Comparison of ENCODE assay signal across 9 cellular contexts in genomic region chr10:95183132-95183450, GRCh38. TPM values are rescaled to one million over a fixed set of nuclear protein-coding genes. Genes with fewer than 3 reads are reported as not detected.
DNase-seq lines count a peak whose midpoint lies in the region; FAIRE-seq and TF ChIP-seq lines count a peak whose summit lies in the region.
"Had no signal": no experiment of that assay in that cellular context is flagged by ENCODE, and none has a peak within 500 bp of the region (broad histone marks: within the 10 kb centered on the region; RNA-seq: fewer than 3 reads in every experiment).

No MANE protein-coding gene starts in this region.

- H3K36me3 ChIP-seq in HAP-1 (replicated peaks), result no peaks in the 10 kb centered on the region
- H3K36me3 ChIP-seq in tibial nerve, result no peaks in the 10 kb centered on the region

- WGBS in tibial nerve, 2 donors, result 5 to 11% methylated on average over 8 of the region's 8 CpGs

- CTCF ChIA-PET in AG04450 (lab: Charles Lee), result interaction anchor here (0.7 to 11.5 kb wide), 7 partner anchors 20 to 203 kb away, joined by 3 to 130 read pairs (median 4); no protein-coding TSS in a partner anchor
- CTCF ChIA-PET in activated CD4-positive, alpha-beta memory T cell treated with anti-CD3 and anti-CD28 coated beads, Interleukin-2, amount 10 ng/mL, durations not matched to agents 7 days and 5 days (lab: Charles Lee), result interaction anchor here (1.7 to 2.5 kb wide), 3 partner anchors 60 to 180 kb away, joined by 11 to 20 read pairs (median 19); no protein-coding TSS in a partner anchor

- peak overlapping the region; percentile 50 for H3K4me3 Mint-ChIP-seq in activated CD4-positive, alpha-beta memory T cell treated with anti-CD3 and anti-CD28 coated beads, Interleukin-2, amount 10 ng/mL, durations not matched to agents 7 days and 5 days

- no peak overlapping the region for H3K27ac Mint-ChIP-seq in activated CD4-positive, alpha-beta memory T cell treated with anti-CD3 and anti-CD28 coated beads, Interleukin-2, amount 10 ng/mL, durations not matched to agents 7 days and 5 days

- no peaks in the 10 kb centered on the region for H3K36me3 Mint-ChIP-seq in activated CD4-positive, alpha-beta memory T cell treated with anti-CD3 and anti-CD28 coated beads, Interleukin-2, amount 10 ng/mL, durations not matched to agents 7 days and 5 days (ENCODE audit: low read depth)

- H3K9me3 ChIP-seq in AG04450 (ENCODE audit: control insufficient read depth, insufficient read depth, low read length) (no peaks in the 10 kb centered on the region), HAP-1 (no peaks in the 10 kb centered on the region), tibial nerve (no peaks in the 10 kb centered on the region)

- FAIRE-seq in D721Med (lab: Jason Lieb, UNC), result no peak

- no peak for DNase-seq in AG04450 (ENCODE audit: low read depth, low spot score)
- no peak for DNase-seq in HAP-1 (ENCODE audit: low spot score in 2 of 2)
- DNase-seq in activated CD4-positive, alpha-beta memory T cell treated with anti-CD3 and anti-CD28 coated beads, Interleukin-2, amount 10 ng/mL, durations not matched to agents 7 days and 5 days, result no peak
- peak; percentile 13 for DNase-seq in iris pigment epithelial cell (ENCODE audit: low read depth)
- no peak for DNase-seq in tibial nerve (ENCODE audit: low spot score in 2 of 2)
- DNase-seq in D721Med (ENCODE audit: insufficient read length, low spot score), result no peak
- DNase-seq in NCI-H748 treated with DMSO at 0.1 percent for 48 hours (lab: John Stamatoyannopoulos, UW), result no peak
- no peak for DNase-seq in activated effector memory CD4-positive, alpha-beta T cell treated with anti-CD3 and anti-CD28 coated beads, Interleukin-2, amount 50 U/mL, for 16 hours

- peaks cover 51% of the 10 kb centered on the region for H3K27me3 Mint-ChIP-seq in activated CD4-positive, alpha-beta memory T cell treated with anti-CD3 and anti-CD28 coated beads, Interleukin-2, amount 10 ng/mL, durations not matched to agents 7 days and 5 days

- POLR2A ChIA-PET in AG04450 (lab: Yijun Ruan, JAX), result no interaction called here
- POLR2A ChIA-PET in activated CD4-positive, alpha-beta memory T cell treated with anti-CD3 and anti-CD28 coated beads, Interleukin-2, amount 10 ng/mL, durations not matched to agents 7 days and 5 days (lab: Charles Lee), result interaction anchor here (1.5 kb wide), 1 partner anchor 182 kb away, joined by 4 read pairs; no protein-coding TSS in a partner anchor

- in situ Hi-C loops in HAP-1 (cut with MboI; ENCODE audit: low sequenced_read_pairs), result loop anchor here (10.0 kb wide), 1 partner anchor 182 kb away; no protein-coding TSS in a partner anchor

- H3K4me1 Mint-ChIP-seq in activated CD4-positive, alpha-beta memory T cell treated with anti-CD3 and anti-CD28 coated beads, Interleukin-2, amount 10 ng/mL, durations not matched to agents 7 days and 5 days, result peaks cover 9% of the 10 kb centered on the region

- H3K27me3 ChIP-seq in AG04450 (ENCODE audit: control insufficient read depth, insufficient read depth, low read length), result peaks cover 8% of the 10 kb centered on the region
- peaks cover 10% of the 10 kb centered on the region for H3K27me3 ChIP-seq in HAP-1 (ENCODE audit: low read depth)
- no peaks in the 10 kb centered on the region for H3K27me3 ChIP-seq in tibial nerve

- no peak overlapping the region for H3K27ac ChIP-seq in AG04450 (ENCODE audit: low read depth, low read length)
- peak overlapping the region in 3 of 4 donors; percentile 45 to 77 (median 76) for H3K27ac ChIP-seq in tibial nerve

- H3K9me3 Mint-ChIP-seq in activated CD4-positive, alpha-beta memory T cell treated with anti-CD3 and anti-CD28 coated beads, Interleukin-2, amount 10 ng/mL, durations not matched to agents 7 days and 5 days, result no peaks in the 10 kb centered on the region

- peaks cover 6% of the 10 kb centered on the region for H3K4me1 ChIP-seq in HAP-1
- H3K4me1 ChIP-seq in tibial nerve, result peaks cover 0 to 11% (median 2%) of the 10 kb centered on the region in 4 donors

- no peak for TF ChIP-seq EP300 in tibial nerve (IDR thresholded peaks at IDR 0.05)

- H3K4me3 ChIP-seq in AG04450 (ENCODE audit: low read depth, low read length) (peak overlapping the region; percentile 65), HAP-1 (peak overlapping the region; percentile 46), tibial nerve (peak overlapping the region; percentile 48 to 73 (median 58))

- TF ChIP-seq POLR2A in tibial nerve (IDR thresholded peaks at IDR 0.05), result no peak

- TF ChIP-seq CTCF in AG04450 (IDR thresholded peaks at IDR 0.05; ENCODE audit: low read depth, low read length) (no peak), tibial nerve (IDR thresholded peaks at IDR 0.05) (no peak), D721Med (IDR thresholded peaks at IDR 0.05; ENCODE audit: insufficient read depth, missing control alignments) (no peak)

RNA-seq across cellular contexts. Expression of gene ACSM6, which starts 10.9 kb away (rescaled TPM):
- polyA plus RNA-seq in AG04450 (2011; rRNA removed), result not detected in 2 replicates
- polyA minus RNA-seq in AG04450 (2011; rRNA and poly(A)+ RNA removed), result not detected in 2 replicates
- total RNA-seq in activated CD4-positive, alpha-beta memory T cell treated with anti-CD3 and anti-CD28 coated beads, Interleukin-2, amount 10 ng/mL, durations not matched to agents 7 days and 5 days, result not detected
- not detected for total RNA-seq in tibial nerve
- total RNA-seq: glomerular endothelial cell had no signal
